In genomic region chr12:6754406-6754805, GRCh38 we compare ENCODE assay signal across 13 cellular contexts. TPM values are rescaled to one million over a fixed set of nuclear protein-coding genes. Genes with fewer than 3 reads are reported as not detected.
DNase-seq lines count a peak whose midpoint lies in the region; ATAC-seq and TF ChIP-seq lines count a peak whose summit lies in the region.
"Had no signal": no experiment of that assay in that cellular context is flagged by ENCODE, and none has a peak within 500 bp of the region (broad histone marks: within the 10 kb centered on the region; RNA-seq: fewer than 3 reads in every experiment).

No MANE protein-coding gene starts in this region.

- no peak overlapping the region for H2AFZ ChIP-seq in hepatocyte

- H3K36me3 Mint-ChIP-seq in CD4-positive, alpha-beta T cell (ENCODE audit: low read depth) = peaks cover 31% of the 10 kb centered on the region

- peak overlapping the region; percentile 49 for H3K4me2 ChIP-seq in hepatocyte

- intact Hi-C loops in CD4-positive, alpha-beta T cell (cut with DNase I, micrococcal nuclease) = loop anchor here in 1 of 2 experiments (1.0 kb wide), 1 partner anchor 71 kb away; no protein-coding TSS in a partner anchor
- intact Hi-C loops in sigmoid colon (cut with DNase I) = no loop called here
- intact Hi-C loops in head of caudate nucleus (cut with DNase I) = loop anchor here (5.0 kb wide), 1 partner anchor 73 kb away; the partner anchor contains the start of gene P3H3

- POLR2A ChIA-PET in CD4-positive, alpha-beta T cell (lab: Charles Lee) = interaction anchor here (1.3 to 3.1 kb wide), 12 partner anchors 12 to 204 kb away, joined by 3 to 57 read pairs (median 19); partner anchors contain the start of genes C12orf57, CDCA3, COPS7A and LAG3

- H3K4me1 ChIP-seq in hepatocyte (ENCODE audit: insufficient read depth) (peaks cover 8% of the 10 kb centered on the region), sigmoid colon (peaks cover 0 to 24% (median 19%) of the 10 kb centered on the region in 4 donors)

- H3K9me3 Mint-ChIP-seq in CD4-positive, alpha-beta T cell = no peaks in the 10 kb centered on the region

- no peaks in the 10 kb centered on the region for H3K27me3 Mint-ChIP-seq in CD4-positive, alpha-beta T cell

- CTCF ChIA-PET in CD4-positive, alpha-beta T cell (lab: Charles Lee) = interaction anchor here (0.6 to 3.5 kb wide), 18 partner anchors 8 to 137 kb away, joined by 3 to 27 read pairs (median 6); partner anchors contain the start of genes CD4, PTMS and SPSB2

- peaks cover 26% of the 10 kb centered on the region for H3K79me2 ChIP-seq in hepatocyte

- no peaks in the 10 kb centered on the region for H3K9me3 ChIP-seq in CD4-positive, alpha-beta T cell (ENCODE audit: control insufficient read depth, low read length)
- H3K9me3 ChIP-seq in hepatocyte (ENCODE audit: low read depth) (no peaks in the 10 kb centered on the region), sigmoid colon (no peaks in the 10 kb centered on the region)

- no peak for DNase-seq in CD4-positive, alpha-beta T cell
- DNase-seq in OCI-M1 (lab: John Stamatoyannopoulos, UW) = peak; percentile 62
- no peak for DNase-seq in hepatocyte (ENCODE audit: low spot score)
- DNase-seq in sigmoid colon = no peak
- no peak for DNase-seq in GM19238 (ENCODE audit: insufficient read length, low spot score)
- no peak for DNase-seq in head of caudate nucleus
- DNase-seq in NCI-H748 treated with DMSO at 0.1 percent for 48 hours (lab: John Stamatoyannopoulos, UW) = no peak
- DNase-seq in activated CD4-positive, CD25-positive, alpha-beta regulatory T cell (lab: John Stamatoyannopoulos, UW) = no peak
- DNase-seq: activated CD4-positive, alpha-beta T cell treated with anti-CD3 and anti-CD28 coated beads, Interleukin-2, amount 50 U/mL, for 1 hour; activated naive CD4-positive, alpha-beta T cell treated with Interleukin-2 at 50 U/mL for 16 hours; foreskin fibroblast; NCI-H1417; retina had no signal

- no peak for TF ChIP-seq POLR2A in sigmoid colon (IDR thresholded peaks at IDR 0.05)

- H3K27ac ChIP-seq in CD4-positive, alpha-beta T cell (ENCODE audit: low read depth, low read length) = no peak overlapping the region
- H3K27ac ChIP-seq in hepatocyte (peak overlapping the region; percentile 68), sigmoid colon (peak overlapping the region; percentile 98 to 99 (median 99))

- H3K4me3 ChIP-seq in hepatocyte (no peak overlapping the region), sigmoid colon (no peak overlapping the region)

- H3K36me3 ChIP-seq in hepatocyte (replicated peaks; ENCODE audit: insufficient read depth, low read depth) (no peaks in the 10 kb centered on the region), sigmoid colon (peaks cover 13 to 25% (median 24%) of the 10 kb centered on the region in 4 donors)

- ATAC-seq in CD4-positive, alpha-beta T cell (ENCODE audit: poor library complexity) = no peak

- peak overlapping the region; percentile 60 for H3K4me3 Mint-ChIP-seq in CD4-positive, alpha-beta T cell

- no peaks in the 10 kb centered on the region for H3K9me2 ChIP-seq in hepatocyte (replicated peaks; ENCODE audit: insufficient read depth)

- WGBS in hepatocyte (ENCODE audit: low lambda C conversion rate, missing lambda C conversion rate) = 97% methylated on average over 2 of the region's 2 CpGs
- WGBS in sigmoid colon, 2 donors = 93 to 97% methylated on average over 2 of the region's 2 CpGs

- peaks cover 10% of the 10 kb centered on the region for H4K20me1 ChIP-seq in hepatocyte (ENCODE audit: insufficient read depth, poor library complexity, severe bottlenecking)

- TF ChIP-seq CTCF in CD4-positive, alpha-beta T cell (IDR thresholded peaks at IDR 0.05) = no peak
- TF ChIP-seq CTCF in hepatocyte (IDR thresholded peaks at IDR 0.05; ENCODE audit: poor library complexity) (no peak), sigmoid colon (IDR thresholded peaks at IDR 0.05) (no peak)

- peak overlapping the region; percentile 100 for H3K27ac Mint-ChIP-seq in CD4-positive, alpha-beta T cell

- H3K27me3 ChIP-seq in CD4-positive, alpha-beta T cell (ENCODE audit: control insufficient read depth, insufficient read depth, low read length) = no peaks in the 10 kb centered on the region
- H3K27me3 ChIP-seq in hepatocyte (no peaks in the 10 kb centered on the region), sigmoid colon (no peaks in the 10 kb centered on the region)

- TF ChIP-seq EP300 in sigmoid colon (IDR thresholded peaks at IDR 0.05) = no peak

- peaks cover 19% of the 10 kb centered on the region for H3K4me1 Mint-ChIP-seq in CD4-positive, alpha-beta T cell (ENCODE audit: low read depth)

RNA-seq across cellular contexts. Expression of gene MLF2, which starts 1.5 kb away (rescaled TPM):
- 100 to 1,000 TPM; 114 to 121 TPM for total RNA-seq in CD4-positive, alpha-beta T cell
- 210 and 241 TPM in 2 replicates for total RNA-seq in hepatocyte
- 508 and 535 TPM in 2 replicates for polyA plus RNA-seq in hepatocyte
- 100 to 1,000 TPM; 148 to 163 (median 159) TPM for total RNA-seq in sigmoid colon
- polyA plus RNA-seq in sigmoid colon = 100 to 1,000 TPM; 157 to 220 (median 178) TPM

RNA-seq across cellular contexts. Expression of gene PTMS, which starts 11.8 kb away (rescaled TPM):
- 1 to 10 TPM; 1.5 to 1.9 TPM for total RNA-seq in CD4-positive, alpha-beta T cell
- 179 and 180 TPM in 2 replicates for total RNA-seq in hepatocyte
- polyA plus RNA-seq in hepatocyte = 282 and 315 TPM in 2 replicates
- 100 to 1,000 TPM; 196 to 392 (median 255) TPM for total RNA-seq in sigmoid colon
- polyA plus RNA-seq in sigmoid colon = 100 to 1,000 TPM in 2 of 3 donors, 10 to 100 TPM in 1; 93.2 to 198 (median 174) TPM

RNA-seq across cellular contexts. Expression of gene LAG3, which starts 17.9 kb away (rescaled TPM):
- total RNA-seq in CD4-positive, alpha-beta T cell = 1 to 10 TPM in 1 of 2 experiments, under 1 TPM in 1; 0.82 to 1.4 TPM
- total RNA-seq in hepatocyte (0.52 and 0.70 TPM in 2 replicates), sigmoid colon (1 to 10 TPM; 1.4 to 6.9 (median 3.0) TPM)
- polyA plus RNA-seq in hepatocyte (0.91 and 1.2 TPM in 2 replicates), sigmoid colon (1 to 10 TPM in 2 of 3 donors, under 1 TPM in 1; 0.60 to 4.2 (median 1.4) TPM)

RNA-seq across cellular contexts. Expression of gene COPS7A, which starts 30.6 kb away (rescaled TPM):
- total RNA-seq in CD4-positive, alpha-beta T cell = 1 to 10 TPM; 9.4 to 9.6 TPM
- 46.9 and 56.7 TPM in 2 replicates for total RNA-seq in hepatocyte
- polyA plus RNA-seq in hepatocyte = 65.2 and 73.6 TPM in 2 replicates
- total RNA-seq in sigmoid colon = 10 to 100 TPM; 51.3 to 69.3 (median 60.1) TPM
- 10 to 100 TPM; 48.6 to 52.5 (median 52.3) TPM for polyA plus RNA-seq in sigmoid colon

RNA-seq across cellular contexts. Expression of gene CD4, which starts 34.9 kb away (rescaled TPM):
- 100 to 1,000 TPM; 134 to 136 TPM for total RNA-seq in CD4-positive, alpha-beta T cell
- total RNA-seq in hepatocyte (2.4 and 2.7 TPM in 2 replicates), sigmoid colon (10 to 100 TPM in 3 of 4 donors, 1 to 10 TPM in 1; 2.5 to 12.8 (median 11.5) TPM)
- polyA plus RNA-seq in hepatocyte (2.7 and 6.4 TPM in 2 replicates), sigmoid colon (10 to 100 TPM in 2 of 3 donors, 1 to 10 TPM in 1; 4.8 to 29.7 (median 26.6) TPM)

Comparison
In these comparisons a context has a peak if more than half of its experiments do, and no peak if none do; other contexts are left out.
1. RNA of gene PTMS, which starts 11.8 kb away (total RNA-seq): 196 to 392 TPM in sigmoid colon and 179 to 180 TPM in hepatocyte; 1.5 to 1.9 TPM in CD4-positive, alpha-beta T cell; every median in the first group is over 10 times any median in the second.